ENCODE assay signal across 15 cellular contexts in the genomic region with DNA sequence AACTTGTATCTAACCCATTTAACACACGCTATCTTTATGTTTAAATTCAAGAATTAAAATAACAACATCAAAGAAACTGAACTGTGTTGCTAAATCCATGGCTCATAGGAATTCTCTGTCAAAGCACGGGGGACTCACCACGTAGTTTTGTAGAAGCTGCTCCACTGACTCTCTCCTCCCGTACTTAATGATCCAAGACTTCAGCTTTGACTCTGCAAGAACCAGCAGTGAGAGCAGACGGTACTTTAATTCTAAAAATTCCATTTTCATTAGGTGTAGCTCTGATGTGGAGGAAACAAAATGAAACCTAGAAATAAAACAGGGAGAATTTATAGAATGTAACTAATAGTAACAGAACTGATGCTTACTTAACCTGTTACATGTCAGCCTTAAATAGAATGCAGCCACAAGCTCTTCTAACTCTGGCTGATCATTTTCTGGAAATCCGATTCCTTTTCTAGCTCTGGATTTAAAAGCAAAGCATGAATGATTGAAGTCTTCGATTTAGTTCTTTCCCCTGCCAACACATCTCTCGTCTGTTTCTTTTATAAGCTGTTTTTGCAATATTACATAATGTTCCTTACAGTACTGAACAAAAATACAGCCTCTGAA.
DNase-seq lines count a peak whose midpoint lies in the region; ATAC-seq and TF ChIP-seq lines count a peak whose summit lies in the region.
"Had no signal": no experiment of that assay in that cellular context is flagged by ENCODE, and none has a peak within 500 bp of the region (broad histone marks: within the 10 kb centered on the region; RNA-seq: fewer than 3 reads in every experiment).

No MANE protein-coding gene starts in this region.

- no peaks in the 10 kb centered on the region for H3K9me3 ChIP-seq in mesenchymal stem cell (ENCODE audit: control insufficient read depth, low read length)

- no peaks in the 10 kb centered on the region for H3K36me3 ChIP-seq in mesenchymal stem cell (ENCODE audit: control insufficient read depth in 1 of 2, insufficient read depth in 2 of 2, low read depth in 1 of 2, low read length in 2 of 2)

- no peak overlapping the region for H2BK5ac ChIP-seq in mesenchymal stem cell (ENCODE audit: low read depth, low read length, poor library complexity, severe bottlenecking)

- peaks cover 10% of the 10 kb centered on the region for H3K36me3 Mint-ChIP-seq in HFFc6 (ENCODE audit: low read depth)
- H3K36me3 Mint-ChIP-seq in activated T-helper 1 cell treated with anti-CD3 and anti-CD28 coated beads, Interleukin-12 subunit alpha, Interleukin-12 subunit beta, Interleukin-2, Interleukin-4 antibody, amounts not matched to agents 30 ng/mL and 10 ng/mL and 1 ng/mL, durations not matched to agents 14 hours and 24 hours and 36 hours (ENCODE audit: low read depth) = no peaks in the 10 kb centered on the region
- peaks cover 18% of the 10 kb centered on the region for H3K36me3 Mint-ChIP-seq in stimulated activated effector memory CD8-positive, alpha-beta T cell treated with anti-CD3 and anti-CD28 coated beads, Interleukin-12 subunit alpha, Interleukin-12 subunit beta, amount 100 ng/mL, for 72 hours

- no peak overlapping the region for H4K8ac ChIP-seq in mesenchymal stem cell (ENCODE audit: low read length)

- H2AFZ ChIP-seq in mesenchymal stem cell (ENCODE audit: low read depth, low read length) = no peak overlapping the region

- H3K9me3 Mint-ChIP-seq in HFFc6 = peaks cover 9% of the 10 kb centered on the region
- H3K9me3 Mint-ChIP-seq in activated T-helper 1 cell treated with anti-CD3 and anti-CD28 coated beads, Interleukin-12 subunit alpha, Interleukin-12 subunit beta, Interleukin-2, Interleukin-4 antibody, amounts not matched to agents 30 ng/mL and 10 ng/mL and 1 ng/mL, durations not matched to agents 14 hours and 24 hours and 36 hours = no peaks in the 10 kb centered on the region
- H3K9me3 Mint-ChIP-seq in stimulated activated effector memory CD8-positive, alpha-beta T cell treated with anti-CD3 and anti-CD28 coated beads, Interleukin-12 subunit alpha, Interleukin-12 subunit beta, amount 100 ng/mL, for 72 hours = no peaks in the 10 kb centered on the region

- intact Hi-C loops in activated T-helper 1 cell treated with anti-CD3 and anti-CD28 coated beads, Interleukin-12 subunit alpha, Interleukin-12 subunit beta, Interleukin-2, Interleukin-4 antibody, amounts not matched to agents 30 ng/mL and 10 ng/mL and 1 ng/mL, durations not matched to agents 14 hours and 24 hours and 36 hours (cut with micrococcal nuclease) = no loop called here

- no peaks in the 10 kb centered on the region for H3K27me3 Mint-ChIP-seq in HFFc6 (ENCODE audit: insufficient read depth)
- no peaks in the 10 kb centered on the region for H3K27me3 Mint-ChIP-seq in activated T-helper 1 cell treated with anti-CD3 and anti-CD28 coated beads, Interleukin-12 subunit alpha, Interleukin-12 subunit beta, Interleukin-2, Interleukin-4 antibody, amounts not matched to agents 30 ng/mL and 10 ng/mL and 1 ng/mL, durations not matched to agents 14 hours and 24 hours and 36 hours (ENCODE audit: insufficient read depth)

- no peaks in the 10 kb centered on the region for H3K79me1 ChIP-seq in mesenchymal stem cell (replicated peaks; ENCODE audit: low read length, poor library complexity, severe bottlenecking)

- no peak overlapping the region for H4K91ac ChIP-seq in mesenchymal stem cell (ENCODE audit: low read length)

- ATAC-seq in stimulated activated effector memory CD8-positive, alpha-beta T cell treated with anti-CD3 and anti-CD28 coated beads, Interleukin-12 subunit alpha, Interleukin-12 subunit beta, amount 100 ng/mL, for 72 hours = no peak
- ATAC-seq: activated CD8-positive, alpha-beta T cell treated with anti-CD3 and anti-CD28 coated beads, Interleukin-2, amount 10 ng/mL, durations not matched to agents 7 days and 5 days; GM12878 had no signal

- peak overlapping the region; percentile 84 for H3K4me3 Mint-ChIP-seq in HFFc6
- no peak overlapping the region for H3K4me3 Mint-ChIP-seq in activated T-helper 1 cell treated with anti-CD3 and anti-CD28 coated beads, Interleukin-12 subunit alpha, Interleukin-12 subunit beta, Interleukin-2, Interleukin-4 antibody, amounts not matched to agents 30 ng/mL and 10 ng/mL and 1 ng/mL, durations not matched to agents 14 hours and 24 hours and 36 hours
- H3K4me3 Mint-ChIP-seq in stimulated activated effector memory CD8-positive, alpha-beta T cell treated with anti-CD3 and anti-CD28 coated beads, Interleukin-12 subunit alpha, Interleukin-12 subunit beta, amount 100 ng/mL, for 72 hours = no peak overlapping the region
- H3K4me3 Mint-ChIP-seq: activated CD8-positive, alpha-beta T cell treated with anti-CD3 and anti-CD28 coated beads, Interleukin-2, amount 10 ng/mL, durations not matched to agents 7 days and 5 days had no signal

- H3K4me1 Mint-ChIP-seq in HFFc6 (ENCODE audit: low read depth) = peaks cover 42% of the 10 kb centered on the region
- H3K4me1 Mint-ChIP-seq in activated T-helper 1 cell treated with anti-CD3 and anti-CD28 coated beads, Interleukin-12 subunit alpha, Interleukin-12 subunit beta, Interleukin-2, Interleukin-4 antibody, amounts not matched to agents 30 ng/mL and 10 ng/mL and 1 ng/mL, durations not matched to agents 14 hours and 24 hours and 36 hours (ENCODE audit: low read depth) = no peaks in the 10 kb centered on the region
- no peaks in the 10 kb centered on the region for H3K4me1 Mint-ChIP-seq in stimulated activated effector memory CD8-positive, alpha-beta T cell treated with anti-CD3 and anti-CD28 coated beads, Interleukin-12 subunit alpha, Interleukin-12 subunit beta, amount 100 ng/mL, for 72 hours

- no peak overlapping the region for H3K14ac ChIP-seq in mesenchymal stem cell (ENCODE audit: low read length in 2 of 2)

- no peak overlapping the region for H3K18ac ChIP-seq in mesenchymal stem cell (ENCODE audit: low read depth in 1 of 2, low read length in 2 of 2)

- H3K4me3 ChIP-seq in mesenchymal stem cell (ENCODE audit: insufficient read depth in 1 of 2, low read depth in 1 of 2, low read length in 2 of 2) = peak overlapping the region in 1 of 2 experiments; percentile 74
- H3K4me3 ChIP-seq: GM12878 had no signal

- peak overlapping the region; percentile 79 for H3K27ac Mint-ChIP-seq in HFFc6
- no peak overlapping the region for H3K27ac Mint-ChIP-seq in activated T-helper 1 cell treated with anti-CD3 and anti-CD28 coated beads, Interleukin-12 subunit alpha, Interleukin-12 subunit beta, Interleukin-2, Interleukin-4 antibody, amounts not matched to agents 30 ng/mL and 10 ng/mL and 1 ng/mL, durations not matched to agents 14 hours and 24 hours and 36 hours
- H3K27ac Mint-ChIP-seq in stimulated activated effector memory CD8-positive, alpha-beta T cell treated with anti-CD3 and anti-CD28 coated beads, Interleukin-12 subunit alpha, Interleukin-12 subunit beta, amount 100 ng/mL, for 72 hours = no peak overlapping the region
- H3K27ac Mint-ChIP-seq: activated CD8-positive, alpha-beta T cell treated with anti-CD3 and anti-CD28 coated beads, Interleukin-2, amount 10 ng/mL, durations not matched to agents 7 days and 5 days had no signal

- no peak overlapping the region for H3K23ac ChIP-seq in mesenchymal stem cell (ENCODE audit: low read length in 2 of 2)

- H2BK12ac ChIP-seq in mesenchymal stem cell (ENCODE audit: low read length in 2 of 2) = no peak overlapping the region

- 86% methylated on average over 6 of the region's 8 CpGs for WGBS in mesenchymal stem cell

- no peak overlapping the region for H2BK15ac ChIP-seq in mesenchymal stem cell (ENCODE audit: low read depth, poor library complexity, severe bottlenecking)

- H3K27ac ChIP-seq in caudate nucleus (ENCODE audit: low read depth, low read length) (peak overlapping the region; percentile 63), mesenchymal stem cell (ENCODE audit: low read length, poor library complexity, severe bottlenecking) (peak overlapping the region; percentile 80)

- DNase-seq in HFFc6 = peak; percentile 18
- DNase-seq in caudate nucleus (lab: John Stamatoyannopoulos, UW) = peak in 2 of 61 donors; percentile 9 to 10
- DNase-seq in mesenchymal stem cell = no peak
- peak; percentile 53 for DNase-seq in superior temporal gyrus (ENCODE audit: extremely low spot score)
- DNase-seq in HUDEP-2 (lab: John Stamatoyannopoulos, UW; ENCODE audit: unreplicated experiment in 76 of 76) = no peak
- DNase-seq in activated T-helper 1 cell treated with anti-CD3 and anti-CD28 coated beads, Interleukin-12 subunit alpha, Interleukin-12 subunit beta, Interleukin-2, Interleukin-4 antibody, amounts not matched to agents 30 ng/mL and 10 ng/mL and 1 ng/mL, durations not matched to agents 14 hours and 24 hours and 36 hours (ENCODE audit: low spot score) = no peak
- DNase-seq in activated CD4-positive, CD25-positive, alpha-beta regulatory T cell treated with anti-CD3 and anti-CD28 coated beads, Interleukin-2, amount 50 U/mL, for 72 hours = no peak
- DNase-seq in stimulated activated effector memory CD8-positive, alpha-beta T cell treated with anti-CD3 and anti-CD28 coated beads, Interleukin-12 subunit alpha, Interleukin-12 subunit beta, amount 100 ng/mL, for 72 hours (ENCODE audit: low spot score in 2 of 2) = no peak
- DNase-seq: activated CD8-positive, alpha-beta T cell treated with anti-CD3 and anti-CD28 coated beads, Interleukin-2, amount 10 ng/mL, durations not matched to agents 7 days and 5 days; activated naive CD4-positive, alpha-beta T cell treated with Interleukin-2 at 50 U/mL for 16 hours; Calu3; dermis blood vessel endothelial cell; GOT3; T-helper 1 cell had no signal

- no peak overlapping the region for H3K4ac ChIP-seq in mesenchymal stem cell (ENCODE audit: low read depth in 1 of 2, low read length in 2 of 2)

- peak overlapping the region; percentile 34 for H3K4me2 ChIP-seq in mesenchymal stem cell (ENCODE audit: low read length, poor library complexity, severe bottlenecking)

- H3K27me3 ChIP-seq in mesenchymal stem cell (ENCODE audit: control insufficient read depth in 1 of 2, insufficient read depth in 1 of 2, low read length in 2 of 2) = no peaks in the 10 kb centered on the region

- peak overlapping the region; percentile 83 for H3K9ac ChIP-seq in mesenchymal stem cell (ENCODE audit: low read length)

- H3K4me1 ChIP-seq in mesenchymal stem cell (ENCODE audit: control insufficient read depth, insufficient read depth, low read depth, low read length) = no peaks in the 10 kb centered on the region

- no peak for TF ChIP-seq CTCF in HFFc6 (IDR thresholded peaks at IDR 0.05)

- no peak overlapping the region for H2AK5ac ChIP-seq in mesenchymal stem cell (ENCODE audit: low read length, severe bottlenecking)

- no peak overlapping the region for H2BK120ac ChIP-seq in mesenchymal stem cell (ENCODE audit: low read depth, low read length)

Comparison
In these comparisons a context has a peak if more than half of its experiments do, and no peak if none do; other contexts are left out.
1. DNase-seq: peak in HFFc6 (single experiment) and superior temporal gyrus (single experiment); none in mesenchymal stem cell (single experiment), HUDEP-2 (0 of 76), activated T-helper 1 cell treated with anti-CD3 and anti-CD28 coated beads, Interleukin-12 subunit alpha, Interleukin-12 subunit beta, Interleukin-2, Interleukin-4 antibody, amounts not matched to agents 30 ng/mL and 10 ng/mL and 1 ng/mL, durations not matched to agents 14 hours and 24 hours and 36 hours (single experiment), activated CD4-positive, CD25-positive, alpha-beta regulatory T cell treated with anti-CD3 and anti-CD28 coated beads, Interleukin-2, amount 50 U/mL, for 72 hours (single experiment) and stimulated activated effector memory CD8-positive, alpha-beta T cell treated with anti-CD3 and anti-CD28 coated beads, Interleukin-12 subunit alpha, Interleukin-12 subunit beta, amount 100 ng/mL, for 72 hours (0 of 2).